Comparison of ENCODE assay signal across 9 cellular contexts in the genomic region with DNA sequence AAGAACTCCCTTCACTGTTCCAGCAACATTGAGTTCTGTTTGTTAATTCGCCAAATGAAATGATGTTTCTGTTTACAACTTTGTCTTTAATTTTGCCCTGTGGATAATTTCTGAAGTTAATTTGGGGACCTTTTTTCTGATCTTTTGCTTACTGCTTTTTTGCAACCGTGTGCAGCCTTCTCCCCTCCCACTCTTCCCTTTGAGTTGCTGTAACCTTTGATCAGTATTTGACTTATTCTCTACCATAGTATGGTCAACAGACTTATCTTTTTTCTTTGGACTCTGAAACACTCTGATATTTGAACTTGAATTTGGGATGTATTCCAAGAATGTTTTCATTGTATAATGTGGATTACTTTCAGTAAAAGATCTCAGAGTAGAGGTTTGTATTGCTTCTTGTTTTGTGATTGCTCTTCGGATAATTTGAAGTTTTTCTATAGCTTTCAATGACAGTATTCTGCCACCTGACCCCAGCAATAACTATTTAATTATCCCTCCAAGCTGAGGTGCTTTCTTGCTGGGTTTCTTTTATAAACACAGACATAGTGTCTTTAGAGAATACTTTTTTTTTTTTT. TPM values are rescaled to one million over a fixed set of nuclear protein-coding genes. Genes with fewer than 3 reads are reported as not detected.
DNase-seq lines count a peak whose midpoint lies in the region; ATAC-seq lines count a peak whose summit lies in the region.
"Had no signal": no experiment of that assay in that cellular context is flagged by ENCODE, and none has a peak within 500 bp of the region (broad histone marks: within the 10 kb centered on the region; RNA-seq: fewer than 3 reads in every experiment).

No MANE protein-coding gene starts in this region.

- no peaks in the 10 kb centered on the region for H3K27me3 ChIP-seq in thymus (ENCODE audit: control insufficient read depth, insufficient read depth)

- H3K27ac ChIP-seq in thymus (ENCODE audit: low read depth), result no peak overlapping the region
- H3K27ac ChIP-seq: C4-2B had no signal

- DNase-seq in activated CD4-positive, alpha-beta T cell treated with anti-CD3 and anti-CD28 coated beads, Interleukin-2, amount 10 ng/mL, durations not matched to agents 24 days and 14 days, result no peak
- no peak for DNase-seq in activated CD4-positive, alpha-beta T cell treated with anti-CD3 and anti-CD28 coated beads, Interleukin-2, amount 50 U/mL, for 4 hours
- DNase-seq in activated naive CD8-positive, alpha-beta T cell treated with anti-CD3 and anti-CD28 coated beads, Interleukin-2, amount 10 ng/mL, durations not matched to agents 7 days and 5 days, result no peak
- DNase-seq in left kidney (ENCODE audit: low read depth, low spot score), result peak; percentile 4
- no peak for DNase-seq in NCI-H2171 (lab: John Stamatoyannopoulos, UW)
- DNase-seq in KG1 (lab: John Stamatoyannopoulos, UW), result no peak

- H3K4me1 Mint-ChIP-seq in activated CD4-positive, alpha-beta T cell treated with anti-CD3 and anti-CD28 coated beads, Interleukin-2, amount 10 ng/mL, durations not matched to agents 24 days and 14 days, result peaks cover 38% of the 10 kb centered on the region
- H3K4me1 Mint-ChIP-seq in activated naive CD8-positive, alpha-beta T cell treated with anti-CD3 and anti-CD28 coated beads, Interleukin-2, amount 10 ng/mL, durations not matched to agents 7 days and 5 days, result peaks cover 21% of the 10 kb centered on the region

- H3K36me3 ChIP-seq in thymus (ENCODE audit: control insufficient read depth, insufficient read depth), result peaks cover 14% of the 10 kb centered on the region

- H3K4me1 ChIP-seq in thymus (ENCODE audit: control insufficient read depth, insufficient read depth, low read length), result peaks cover 10% of the 10 kb centered on the region

- peak overlapping the region; percentile 94 for H3K4me3 Mint-ChIP-seq in activated CD4-positive, alpha-beta T cell treated with anti-CD3 and anti-CD28 coated beads, Interleukin-2, amount 10 ng/mL, durations not matched to agents 24 days and 14 days
- H3K4me3 Mint-ChIP-seq in activated naive CD8-positive, alpha-beta T cell treated with anti-CD3 and anti-CD28 coated beads, Interleukin-2, amount 10 ng/mL, durations not matched to agents 7 days and 5 days, result peak overlapping the region; percentile 98

- no peak for ATAC-seq in activated naive CD8-positive, alpha-beta T cell treated with anti-CD3 and anti-CD28 coated beads, Interleukin-2, amount 10 ng/mL, durations not matched to agents 7 days and 5 days (ENCODE audit: low read depth)
- no peak for ATAC-seq in HG03196 (IDR thresholded peaks at IDR 0.05; ENCODE audit: unreplicated experiment)

- no peaks in the 10 kb centered on the region for H3K9me3 Mint-ChIP-seq in activated CD4-positive, alpha-beta T cell treated with anti-CD3 and anti-CD28 coated beads, Interleukin-2, amount 10 ng/mL, durations not matched to agents 24 days and 14 days
- no peaks in the 10 kb centered on the region for H3K9me3 Mint-ChIP-seq in activated naive CD8-positive, alpha-beta T cell treated with anti-CD3 and anti-CD28 coated beads, Interleukin-2, amount 10 ng/mL, durations not matched to agents 7 days and 5 days

- peaks cover 32% of the 10 kb centered on the region for H3K36me3 Mint-ChIP-seq in activated CD4-positive, alpha-beta T cell treated with anti-CD3 and anti-CD28 coated beads, Interleukin-2, amount 10 ng/mL, durations not matched to agents 24 days and 14 days (ENCODE audit: low read depth)
- H3K36me3 Mint-ChIP-seq in activated naive CD8-positive, alpha-beta T cell treated with anti-CD3 and anti-CD28 coated beads, Interleukin-2, amount 10 ng/mL, durations not matched to agents 7 days and 5 days, result peaks cover 14% of the 10 kb centered on the region

- POLR2A ChIA-PET in activated naive CD8-positive, alpha-beta T cell treated with anti-CD3 and anti-CD28 coated beads, Interleukin-2, amount 10 ng/mL, durations not matched to agents 7 days and 5 days (lab: Charles Lee), result interaction anchor here (0.5 to 0.8 kb wide), 2 partner anchors 14 to 16 kb away, joined by 3 read pairs; no protein-coding TSS in a partner anchor

- peak overlapping the region; percentile 94 for H3K4me3 ChIP-seq in thymus (ENCODE audit: low read length)

- 63% methylated on average over 3 of the region's 3 CpGs for WGBS in thymus

- H3K9me3 ChIP-seq in thymus (ENCODE audit: control insufficient read depth), result no peaks in the 10 kb centered on the region

- peak overlapping the region; percentile 52 for H3K27ac Mint-ChIP-seq in activated CD4-positive, alpha-beta T cell treated with anti-CD3 and anti-CD28 coated beads, Interleukin-2, amount 10 ng/mL, durations not matched to agents 24 days and 14 days
- no peak overlapping the region for H3K27ac Mint-ChIP-seq in activated naive CD8-positive, alpha-beta T cell treated with anti-CD3 and anti-CD28 coated beads, Interleukin-2, amount 10 ng/mL, durations not matched to agents 7 days and 5 days

- intact Hi-C loops in activated CD4-positive, alpha-beta T cell treated with anti-CD3 and anti-CD28 coated beads, Interleukin-2, amount 10 ng/mL, durations not matched to agents 24 days and 14 days (cut with micrococcal nuclease), result no loop called here

- H3K27me3 Mint-ChIP-seq in activated CD4-positive, alpha-beta T cell treated with anti-CD3 and anti-CD28 coated beads, Interleukin-2, amount 10 ng/mL, durations not matched to agents 24 days and 14 days, result no peaks in the 10 kb centered on the region
- H3K27me3 Mint-ChIP-seq in activated naive CD8-positive, alpha-beta T cell treated with anti-CD3 and anti-CD28 coated beads, Interleukin-2, amount 10 ng/mL, durations not matched to agents 7 days and 5 days, result no peaks in the 10 kb centered on the region

RNA-seq across cellular contexts. Expression of gene CRLS1, which starts 1.7 kb away (rescaled TPM):
- 59.4 and 60.2 TPM in 2 replicates for total RNA-seq in activated CD4-positive, alpha-beta T cell treated with anti-CD3 and anti-CD28 coated beads, Interleukin-2, amount 10 ng/mL, durations not matched to agents 24 days and 14 days
- total RNA-seq in activated naive CD8-positive, alpha-beta T cell treated with anti-CD3 and anti-CD28 coated beads, Interleukin-2, amount 10 ng/mL, durations not matched to agents 7 days and 5 days, result 10 to 100 TPM; 24.6 to 26.3 TPM
- polyA plus RNA-seq in thymus, result 69.1 TPM

RNA-seq across cellular contexts. Expression of gene LRRN4, which starts 46.2 kb away (rescaled TPM):
- not detected in 2 replicates for total RNA-seq in activated CD4-positive, alpha-beta T cell treated with anti-CD3 and anti-CD28 coated beads, Interleukin-2, amount 10 ng/mL, durations not matched to agents 24 days and 14 days
- total RNA-seq in activated naive CD8-positive, alpha-beta T cell treated with anti-CD3 and anti-CD28 coated beads, Interleukin-2, amount 10 ng/mL, durations not matched to agents 7 days and 5 days, result not detected
- polyA plus RNA-seq in thymus, result 0.02 TPM

RNA-seq across cellular contexts. Expression of gene MCM8, which starts 57.2 kb away (rescaled TPM):
- 41.0 and 42.2 TPM in 2 replicates for total RNA-seq in activated CD4-positive, alpha-beta T cell treated with anti-CD3 and anti-CD28 coated beads, Interleukin-2, amount 10 ng/mL, durations not matched to agents 24 days and 14 days
- total RNA-seq in activated naive CD8-positive, alpha-beta T cell treated with anti-CD3 and anti-CD28 coated beads, Interleukin-2, amount 10 ng/mL, durations not matched to agents 7 days and 5 days, result 10 to 100 TPM; 22.6 to 23.5 TPM
- 4.9 TPM for polyA plus RNA-seq in thymus

RNA-seq across cellular contexts. Expression of gene TRMT6, which starts 57.3 kb away (rescaled TPM):
- 33.6 and 35.5 TPM in 2 replicates for total RNA-seq in activated CD4-positive, alpha-beta T cell treated with anti-CD3 and anti-CD28 coated beads, Interleukin-2, amount 10 ng/mL, durations not matched to agents 24 days and 14 days
- 10 to 100 TPM; 14.7 to 15.1 TPM for total RNA-seq in activated naive CD8-positive, alpha-beta T cell treated with anti-CD3 and anti-CD28 coated beads, Interleukin-2, amount 10 ng/mL, durations not matched to agents 7 days and 5 days
- 18.9 TPM for polyA plus RNA-seq in thymus
